22 cellular contexts compared by ENCODE assay signal in the genomic region with DNA sequence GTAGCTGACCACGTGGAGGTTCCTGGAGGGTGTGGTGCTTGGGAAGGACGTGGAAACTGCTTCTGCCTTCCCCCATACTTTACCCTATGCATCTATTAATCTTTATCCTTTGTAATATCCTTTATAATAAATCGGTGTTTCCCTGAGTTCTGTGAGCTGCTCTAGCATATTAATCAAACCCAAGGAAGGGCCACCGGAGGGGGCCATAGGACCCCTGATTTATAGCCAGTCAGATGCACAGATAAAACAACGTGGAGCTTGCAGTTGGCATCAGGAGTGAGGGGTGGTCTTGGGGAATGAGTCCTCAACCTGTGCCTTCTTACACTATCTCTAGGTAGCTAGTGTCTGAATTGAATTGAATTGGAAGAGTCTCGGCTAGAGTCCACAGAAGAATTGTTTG. TPM values are rescaled to one million over a fixed set of nuclear protein-coding genes. Genes with fewer than 3 reads are reported as not detected.
DNase-seq lines count a peak whose midpoint lies in the region; ATAC-seq and TF ChIP-seq lines count a peak whose summit lies in the region.
"Had no signal": no experiment of that assay in that cellular context is flagged by ENCODE, and none has a peak within 500 bp of the region (broad histone marks: within the 10 kb centered on the region; RNA-seq: fewer than 3 reads in every experiment).

No MANE protein-coding gene starts in this region.

- peaks cover 6% of the 10 kb centered on the region; the same call in 1 of the 2 replicates for H3F3A ChIP-seq in GM23248 (ENCODE audit: insufficient read depth)

- H3K4me2 ChIP-seq in GM23248 (ENCODE audit: unreplicated experiment) (peak overlapping the region; percentile 5), skeletal muscle satellite cell (ENCODE audit: low read length) (peak overlapping the region; percentile 62)

- no peak for DNase-seq in GM23248
- no peak for DNase-seq in RWPE1 (ENCODE audit: low spot score)
- DNase-seq in stimulated activated CD4-positive, alpha-beta T cell treated with anti-CD3 and anti-CD28 coated beads, Interleukin-1b, Interleukin-23, amount 100 ng/mL, for 48 hours, result no peak
- no peak for DNase-seq in DMS153 (lab: John Stamatoyannopoulos, UW)
- DNase-seq: activated CD4-positive, alpha-beta T cell treated with anti-CD3 and anti-CD28 coated beads, Interleukin-2, amount 10 ng/mL, durations not matched to agents 24 days and 14 days; CD4-positive, CD25-positive, alpha-beta regulatory T cell; cerebellar nuclear complex; DMS 273 treated with DMSO at 0.1 percent for 48 hours; gastrocnemius medialis; GDM1; hypothalamus; NCI-H1092; NCI-H2029; NCI-H510A; nucleus accumbens had no signal

- POLR2A ChIA-PET in RWPE1 (lab: Yijun Ruan, JAX; ENCODE audit: low non-redundant PET), result no interaction called here

- TF ChIP-seq CTCF in RWPE1 (conservative IDR thresholded peaks at IDR 0.05; ENCODE audit: low read depth), result no peak

- H3K4me1 ChIP-seq in GM23248 (ENCODE audit: insufficient read depth) (peaks cover 14% of the 10 kb centered on the region), esophagus (ENCODE audit: control insufficient read depth in 2 of 2, insufficient read depth in 2 of 2, low read length in 1 of 2) (peaks cover 0 to 2% of the 10 kb centered on the region in 2 donors), skeletal muscle satellite cell (ENCODE audit: control insufficient read depth, insufficient read depth, low read length) (peaks cover 42% of the 10 kb centered on the region)
- H3K4me1 ChIP-seq: ascending aorta, gastrocnemius medialis, right atrium auricular region had no signal

- H3K9me3 ChIP-seq in GM23248 (ENCODE audit: low read depth) (no peaks in the 10 kb centered on the region), esophagus (ENCODE audit: control insufficient read depth in 2 of 2, insufficient read depth in 1 of 2, low read depth in 1 of 2, low read length in 1 of 2) (no peaks in the 10 kb centered on the region), skeletal muscle satellite cell (replicated peaks; ENCODE audit: low read length) (no peaks in the 10 kb centered on the region)
- H3K9me3 ChIP-seq: ascending aorta, gastrocnemius medialis, right atrium auricular region had no signal

- H4K20me1 ChIP-seq in GM23248 (ENCODE audit: insufficient read depth), result no peaks in the 10 kb centered on the region

- H3K27me3 ChIP-seq in GM23248 (replicated peaks; ENCODE audit: insufficient read depth), result no peaks in the 10 kb centered on the region
- no peaks in the 10 kb centered on the region for H3K27me3 ChIP-seq in esophagus (ENCODE audit: control insufficient read depth in 1 of 2, insufficient read depth in 2 of 2, low read length in 2 of 2)
- no peaks in the 10 kb centered on the region for H3K27me3 ChIP-seq in skeletal muscle satellite cell (ENCODE audit: control insufficient read depth, insufficient read depth, low read length)
- H3K27me3 ChIP-seq: ascending aorta, right atrium auricular region had no signal

- no peaks in the 10 kb centered on the region for H3K79me2 ChIP-seq in GM23248 (ENCODE audit: insufficient read depth)

- in situ Hi-C loops in GM23248 (cut with MboI), result no loop called here

- no peaks in the 10 kb centered on the region for H3K9me2 ChIP-seq in GM23248 (ENCODE audit: insufficient read depth)

- 0 out of 2 replicates have a peak overlapping the region, but pooled peaks have one; percentile 30 for H3K9ac ChIP-seq in GM23248
- H3K9ac ChIP-seq in skeletal muscle satellite cell (ENCODE audit: low read depth, low read length), result peak overlapping the region; percentile 51

- CTCF ChIA-PET in RWPE1 (lab: Yijun Ruan, JAX), result interaction anchor here (0.6 kb wide), 1 partner anchor 16 kb away, joined by 13 read pairs; no protein-coding TSS in a partner anchor

- H2AFZ ChIP-seq in GM23248, result peak overlapping the region; percentile 59

- no peak for ATAC-seq in HG03280 (IDR thresholded peaks at IDR 0.05; ENCODE audit: unreplicated experiment)
- ATAC-seq: gastrocnemius medialis had no signal

- 27 to 28% methylated on average over 6 of the region's 6 CpGs for WGBS in GM23248 (ENCODE audit: low coverage in 1 of 2, low lambda C conversion rate in 2 of 2, missing lambda C conversion rate in 2 of 2), 2 experiments
- 55 to 64% methylated on average over 6 of the region's 6 CpGs for WGBS in esophagus, 2 donors

- H3K27ac ChIP-seq in GM23248 (peak overlapping the region; percentile 69), RWPE1 (peak overlapping the region; percentile 91), esophagus (ENCODE audit: low read depth in 2 of 2, low read length in 1 of 2) (peak overlapping the region; percentile 2 to 44)
- H3K27ac ChIP-seq: ascending aorta, gastrocnemius medialis, right atrium auricular region, VCaP had no signal

- H3K36me3 ChIP-seq in GM23248 (ENCODE audit: low read depth) (no peaks in the 10 kb centered on the region), esophagus (ENCODE audit: control insufficient read depth in 2 of 2, insufficient read depth in 2 of 2, low read length in 1 of 2) (no peaks in the 10 kb centered on the region), skeletal muscle satellite cell (ENCODE audit: insufficient read depth, low read length) (no peaks in the 10 kb centered on the region)
- H3K36me3 ChIP-seq: ascending aorta, gastrocnemius medialis, right atrium auricular region had no signal

- H3K4me3 ChIP-seq in GM23248, result no peak overlapping the region
- no peak overlapping the region for H3K4me3 ChIP-seq in esophagus (ENCODE audit: low read depth in 1 of 2, low read length in 2 of 2)
- H3K4me3 ChIP-seq in skeletal muscle satellite cell (ENCODE audit: low read length), result no peak overlapping the region
- H3K4me3 ChIP-seq: ascending aorta, gastrocnemius medialis, right atrium auricular region had no signal

RNA-seq across cellular contexts. Expression of a gene that starts 36.5 kb away (rescaled TPM):
- total RNA-seq in GM23248 (2014; rRNA removed; shearing (Covaris generic)), result 1.9 and 2.5 TPM in 2 replicates
- 7.2 and 8.4 TPM in 2 replicates for polyA plus RNA-seq in GM23248 (2016; fragmentation: Nextera tagmentation; extraction: Ambion mirVana)
- polyA plus RNA-seq in esophagus, result 10 to 100 TPM; 20.9 to 28.8 TPM
- total RNA-seq in skeletal muscle satellite cell (2012; rRNA removed), result 0.25 TPM in 1 of 2 replicates, not detected in the other
- total RNA-seq: activated CD4-positive, alpha-beta T cell treated with anti-CD3 and anti-CD28 coated beads, Interleukin-2, amount 10 ng/mL, durations not matched to agents 24 days and 14 days; CD4-positive, CD25-positive, alpha-beta regulatory T cell; gastrocnemius medialis; lung microvascular endothelial cell had no signal
- polyA plus RNA-seq: CD4-positive, CD25-positive, alpha-beta regulatory T cell had no signal

Comparison
In these comparisons a context has a peak if more than half of its experiments do, and no peak if none do; other contexts are left out.
1. H3K27ac ChIP-seq: peak in every context shown above with its lines; median percentile 91 in RWPE1; 69 in GM23248; 23 in esophagus.